ENCODE assay signal across 1 cellular context in the genomic region with DNA sequence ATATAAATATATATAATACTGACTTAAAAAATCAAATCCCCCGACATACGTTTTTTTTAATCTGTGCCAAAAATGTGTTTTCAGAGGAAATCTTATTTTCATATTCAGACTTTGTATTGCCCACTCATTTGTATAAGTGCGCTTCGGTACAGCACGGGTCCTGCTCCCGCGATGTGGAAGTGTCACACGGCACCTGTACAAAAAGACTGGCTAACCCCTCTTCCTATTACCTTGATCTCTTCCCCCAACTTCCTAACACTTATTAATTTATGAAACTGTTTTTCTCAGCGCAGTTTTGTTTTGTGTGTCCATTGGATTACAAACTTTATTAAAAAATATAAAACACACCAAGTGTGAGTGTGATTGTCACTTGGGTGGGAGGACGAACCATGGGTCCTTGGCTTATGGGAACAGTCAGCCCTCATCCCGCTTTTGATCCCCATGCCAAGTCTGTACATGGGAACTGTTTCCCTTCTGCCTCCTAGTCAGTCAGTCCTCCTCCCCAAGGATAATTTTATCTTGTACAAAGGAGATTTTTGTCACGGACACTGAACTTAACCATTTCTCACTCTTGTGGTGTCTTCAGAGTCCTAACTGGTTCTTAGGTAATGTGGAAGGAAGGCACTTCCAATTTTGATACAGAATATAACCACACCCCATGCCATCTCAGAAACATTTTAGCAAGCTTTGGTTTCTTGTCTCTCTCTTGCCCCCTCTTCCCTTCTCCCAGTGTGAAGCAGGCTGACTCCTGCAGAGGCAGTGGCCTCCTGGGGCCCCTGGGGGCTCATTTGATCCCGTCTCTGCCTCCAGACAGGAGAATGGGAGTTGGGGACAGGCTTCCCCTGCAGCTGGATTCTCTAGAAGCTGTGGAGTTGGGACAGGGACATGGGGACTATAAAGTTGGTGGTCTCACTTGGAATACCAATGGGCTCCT.
TF ChIP-seq lines count a peak whose summit lies in the region.

No MANE protein-coding gene starts in this region.

TF ChIP-seq in HEK293T, 16 proteins besides CTCF, POLR2A, EP300 and RAD21:
- no peak for TF ChIP-seq NFRKB (IDR thresholded peaks at IDR 0.05)
- TF ChIP-seq TARDBP (IDR thresholded peaks at IDR 0.05) = no peak
- TF ChIP-seq FOXM1 (IDR thresholded peaks at IDR 0.05; ENCODE audit: borderline replicate concordance) = no peak
- TF ChIP-seq FOXK2 (IDR thresholded peaks at IDR 0.05) = no peak
- TF ChIP-seq CTBP1 (IDR thresholded peaks at IDR 0.05; ENCODE audit: borderline replicate concordance) = no peak
- TF ChIP-seq ARNT (IDR thresholded peaks at IDR 0.05) = no peak
- no peak for TF ChIP-seq ELF4 (IDR thresholded peaks at IDR 0.05)
- no peak for TF ChIP-seq LEF1 (IDR thresholded peaks at IDR 0.05; ENCODE audit: borderline replicate concordance)
- TF ChIP-seq ZNF384 (IDR thresholded peaks at IDR 0.05) = no peak
- no peak for TF ChIP-seq SP1 (IDR thresholded peaks at IDR 0.05)
- TF ChIP-seq L3MBTL2 (conservative IDR thresholded peaks at IDR 0.05) = no peak
- no peak for TF ChIP-seq HDGF (IDR thresholded peaks at IDR 0.05; ENCODE audit: borderline replicate concordance)
- no peak for TF ChIP-seq FOXA1 (IDR thresholded peaks at IDR 0.05)
- TF ChIP-seq SUZ12 (IDR thresholded peaks at IDR 0.05) = no peak
